Comparison of ENCODE assay signal across 10 cellular contexts in the genomic region with DNA sequence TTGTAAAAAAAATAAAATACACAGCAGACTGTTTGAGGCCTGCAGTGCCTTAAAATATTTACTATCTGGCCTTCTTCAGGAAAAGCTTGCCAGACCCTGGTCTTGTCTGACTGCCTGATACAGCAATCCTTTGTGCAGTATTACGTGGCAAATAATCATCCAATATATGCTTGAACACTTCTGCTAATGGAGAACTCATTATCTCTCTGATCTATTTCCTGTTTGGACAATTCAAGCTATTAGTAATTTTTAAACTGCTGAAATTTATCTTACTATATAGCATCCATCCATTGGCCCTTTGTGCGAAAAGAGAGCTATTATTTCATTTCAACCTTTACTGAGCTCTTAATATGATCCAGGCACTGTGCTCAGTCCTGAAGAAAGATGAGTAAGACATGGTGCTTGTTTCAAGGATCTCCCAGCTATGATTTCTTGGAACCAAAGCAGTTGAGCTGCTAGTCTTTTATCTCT. TPM values are rescaled to one million over a fixed set of nuclear protein-coding genes. Genes with fewer than 3 reads are reported as not detected.
DNase-seq lines count a peak whose midpoint lies in the region; ATAC-seq and TF ChIP-seq lines count a peak whose summit lies in the region.
"Had no signal": no experiment of that assay in that cellular context is flagged by ENCODE, and none has a peak within 500 bp of the region (broad histone marks: within the 10 kb centered on the region; RNA-seq: fewer than 3 reads in every experiment).

No MANE protein-coding gene starts in this region.

- H3K4me3 ChIP-seq in A673 (ENCODE audit: low read depth, low read length, poor library complexity, severe bottlenecking): peak overlapping the region; percentile 1
- peak overlapping the region; percentile 56 for H3K4me3 ChIP-seq in GM23248

- no peak for ATAC-seq in activated naive CD8-positive, alpha-beta T cell treated with anti-CD3 and anti-CD28 coated beads, Interleukin-2, amount 10 ng/mL, durations not matched to agents 7 days and 5 days (ENCODE audit: low read depth)

- WGBS in GM23248 (ENCODE audit: low coverage in 1 of 2, low lambda C conversion rate in 2 of 2, missing lambda C conversion rate in 2 of 2), 2 experiments: 15 to 26% methylated on average over 2 of the region's 2 CpGs

- in situ Hi-C loops in GM23248 (cut with MboI): no loop called here

- H3K9ac ChIP-seq in GM23248: peak overlapping the region; percentile 62

- peak overlapping the region; percentile 71 for H3K4me2 ChIP-seq in GM23248 (ENCODE audit: unreplicated experiment)

- H3K4me1 Mint-ChIP-seq in activated naive CD8-positive, alpha-beta T cell treated with anti-CD3 and anti-CD28 coated beads, Interleukin-2, amount 10 ng/mL, durations not matched to agents 7 days and 5 days: peaks cover 46% of the 10 kb centered on the region

- peaks cover 45% of the 10 kb centered on the region for H3K79me2 ChIP-seq in GM23248 (ENCODE audit: insufficient read depth)

- H3K27ac ChIP-seq in A673 (ENCODE audit: low read depth, low read length, poor library complexity, severe bottlenecking) (peak overlapping the region; percentile 93), GM23248 (peak overlapping the region; percentile 83), substantia nigra (ENCODE audit: low read depth, low read length, poor library complexity, severe bottlenecking) (no peak overlapping the region)

- H3K9me2 ChIP-seq in GM23248 (ENCODE audit: insufficient read depth): no peaks in the 10 kb centered on the region

- DNase-seq in A673 (ENCODE audit: low spot score): peak; percentile 81
- DNase-seq in GM23248: peak; percentile 79
- DNase-seq in activated naive CD8-positive, alpha-beta T cell treated with anti-CD3 and anti-CD28 coated beads, Interleukin-2, amount 10 ng/mL, durations not matched to agents 7 days and 5 days: no peak
- peak; percentile 35 for DNase-seq in kidney tubule cell (ENCODE audit: low spot score)
- DNase-seq in substantia nigra (lab: John Stamatoyannopoulos, UW): no peak
- DNase-seq in posterior cingulate gyrus: no peak
- DNase-seq in T-helper 2 cell: no peak
- DNase-seq in activated effector memory CD4-positive, alpha-beta T cell treated with anti-CD3 and anti-CD28 coated beads, Interleukin-2, amount 50 U/mL, for 16 hours: no peak
- DNase-seq: effector CD8-positive, alpha-beta T cell; NCI-H1105 had no signal

- H3K36me3 ChIP-seq in A673 (ENCODE audit: insufficient read depth, low read length, poor library complexity, severe bottlenecking) (no peaks in the 10 kb centered on the region), GM23248 (ENCODE audit: low read depth) (no peaks in the 10 kb centered on the region)

- CTCF ChIA-PET in A673 (lab: Charles Lee): interaction anchor here (1.1 kb wide), 1 partner anchor 16 kb away, joined by 3 read pairs; the partner anchor contains the start of gene ATG7

- intact Hi-C loops in A673 (cut with micrococcal nuclease; ENCODE audit: unreplicated experiment) (loop anchor here (2.0 kb wide), 1 partner anchor 79 kb away; no protein-coding TSS in a partner anchor), posterior cingulate gyrus (cut with DNase I) (no loop called here)

- no peak for TF ChIP-seq CTCF in A673 (conservative IDR thresholded peaks at IDR 0.05; ENCODE audit: low read depth, low read length)

- peak overlapping the region; percentile 99 for H3K27ac Mint-ChIP-seq in activated naive CD8-positive, alpha-beta T cell treated with anti-CD3 and anti-CD28 coated beads, Interleukin-2, amount 10 ng/mL, durations not matched to agents 7 days and 5 days

- H3K9me3 Mint-ChIP-seq in activated naive CD8-positive, alpha-beta T cell treated with anti-CD3 and anti-CD28 coated beads, Interleukin-2, amount 10 ng/mL, durations not matched to agents 7 days and 5 days: no peaks in the 10 kb centered on the region

- H3K9me3 ChIP-seq in A673 (ENCODE audit: low read depth, low read length, poor library complexity, severe bottlenecking) (no peaks in the 10 kb centered on the region), GM23248 (ENCODE audit: low read depth) (no peaks in the 10 kb centered on the region)

- no TSS peak for BruUV-seq in A673 (replicated peaks; lab: Mats Ljungman, UMichigan)

- H2AFZ ChIP-seq in GM23248: no peak overlapping the region

- H3K27me3 Mint-ChIP-seq in activated naive CD8-positive, alpha-beta T cell treated with anti-CD3 and anti-CD28 coated beads, Interleukin-2, amount 10 ng/mL, durations not matched to agents 7 days and 5 days: no peaks in the 10 kb centered on the region

- H3K4me1 ChIP-seq in A673 (ENCODE audit: insufficient read depth, low read length, poor library complexity, severe bottlenecking): peaks cover 74% of the 10 kb centered on the region
- H3K4me1 ChIP-seq in GM23248 (ENCODE audit: insufficient read depth): peaks cover 51% of the 10 kb centered on the region

- H4K20me1 ChIP-seq in GM23248 (ENCODE audit: insufficient read depth): no peaks in the 10 kb centered on the region

- peaks cover 26% of the 10 kb centered on the region for H3K36me3 Mint-ChIP-seq in activated naive CD8-positive, alpha-beta T cell treated with anti-CD3 and anti-CD28 coated beads, Interleukin-2, amount 10 ng/mL, durations not matched to agents 7 days and 5 days

- no peaks in the 10 kb centered on the region for H3K27me3 ChIP-seq in A673 (replicated peaks; ENCODE audit: insufficient read depth, low read depth, low read length, poor library complexity)
- no peaks in the 10 kb centered on the region for H3K27me3 ChIP-seq in GM23248 (replicated peaks; ENCODE audit: insufficient read depth)

- POLR2A ChIA-PET in A673 (lab: Charles Lee; ENCODE audit: low non-redundant PET): interaction anchor here (0.5 to 1.0 kb wide), 3 partner anchors 15 to 221 kb away, joined by 3 to 8 read pairs (median 5); partner anchors contain the start of gene ATG7
- POLR2A ChIA-PET in activated naive CD8-positive, alpha-beta T cell treated with anti-CD3 and anti-CD28 coated beads, Interleukin-2, amount 10 ng/mL, durations not matched to agents 7 days and 5 days (lab: Charles Lee): interaction anchor here (0.6 to 9.0 kb wide), 4 partner anchors 12 to 1365 kb away, joined by 3 to 96 read pairs (median 4); partner anchors contain the start of gene ATG7

- peaks cover 60% of the 10 kb centered on the region for H3F3A ChIP-seq in GM23248 (ENCODE audit: insufficient read depth)

- no peak overlapping the region for H3K4me3 Mint-ChIP-seq in activated naive CD8-positive, alpha-beta T cell treated with anti-CD3 and anti-CD28 coated beads, Interleukin-2, amount 10 ng/mL, durations not matched to agents 7 days and 5 days

RNA-seq across cellular contexts. Expression of gene ATG7, which starts 15.9 kb away (rescaled TPM):
- total RNA-seq in A673 (2021): 30.9 and 33.8 TPM in 2 replicates
- 44.8 and 67.5 TPM in 2 replicates for total RNA-seq in GM23248 (2014; rRNA removed; shearing (Covaris generic))
- 40.5 and 42.2 TPM in 2 replicates for polyA plus RNA-seq in GM23248 (2016; fragmentation: Nextera tagmentation; extraction: Ambion mirVana)
- total RNA-seq in activated naive CD8-positive, alpha-beta T cell treated with anti-CD3 and anti-CD28 coated beads, Interleukin-2, amount 10 ng/mL, durations not matched to agents 7 days and 5 days: 10 to 100 TPM; 26.4 to 28.6 TPM

Comparison
In these comparisons a context has a peak if more than half of its experiments do, and no peak if none do; other contexts are left out.
1. DNase-seq: peak in A673 (single experiment), GM23248 (single experiment) and kidney tubule cell (single experiment); none in activated naive CD8-positive, alpha-beta T cell treated with anti-CD3 and anti-CD28 coated beads, Interleukin-2, amount 10 ng/mL, durations not matched to agents 7 days and 5 days (single experiment), substantia nigra (0 of 49), posterior cingulate gyrus (0 of 10), T-helper 2 cell (0 of 5) and activated effector memory CD4-positive, alpha-beta T cell treated with anti-CD3 and anti-CD28 coated beads, Interleukin-2, amount 50 U/mL, for 16 hours (single experiment).